ENCODE assay signal across 1 cellular context in genomic region chr13:25463496-25463895, GRCh38.
TF ChIP-seq lines count a peak whose summit lies in the region.

No MANE protein-coding gene starts in this region.

TF ChIP-seq in GM23338, 12 proteins besides CTCF, POLR2A, EP300 and RAD21:
- TF ChIP-seq JUNB (IDR thresholded peaks at IDR 0.05; ENCODE audit: unreplicated experiment) (no peak), CREB1 (CRISPR knock-in tag; IDR thresholded peaks at IDR 0.05; ENCODE audit: low read depth) (no peak), POLR2AphosphoS5 (IDR thresholded peaks at IDR 0.05; ENCODE audit: low read depth) (no peak), ZNF114 (CRISPR knock-in tag; IDR thresholded peaks at IDR 0.05) (no peak), ZNF331 (CRISPR knock-in tag; IDR thresholded peaks at IDR 0.05; ENCODE audit: low read depth) (no peak), ZNF462 (CRISPR knock-in tag; IDR thresholded peaks at IDR 0.05) (no peak), EZH2phosphoT487 (IDR thresholded peaks at IDR 0.05; ENCODE audit: unreplicated experiment) (no peak), EZH2 (IDR thresholded peaks at IDR 0.05; ENCODE audit: low read depth, unreplicated experiment) (no peak), STAT1 (IDR thresholded peaks at IDR 0.05; ENCODE audit: unreplicated experiment) (no peak)
- TF ChIP-seq, protein P1, sequence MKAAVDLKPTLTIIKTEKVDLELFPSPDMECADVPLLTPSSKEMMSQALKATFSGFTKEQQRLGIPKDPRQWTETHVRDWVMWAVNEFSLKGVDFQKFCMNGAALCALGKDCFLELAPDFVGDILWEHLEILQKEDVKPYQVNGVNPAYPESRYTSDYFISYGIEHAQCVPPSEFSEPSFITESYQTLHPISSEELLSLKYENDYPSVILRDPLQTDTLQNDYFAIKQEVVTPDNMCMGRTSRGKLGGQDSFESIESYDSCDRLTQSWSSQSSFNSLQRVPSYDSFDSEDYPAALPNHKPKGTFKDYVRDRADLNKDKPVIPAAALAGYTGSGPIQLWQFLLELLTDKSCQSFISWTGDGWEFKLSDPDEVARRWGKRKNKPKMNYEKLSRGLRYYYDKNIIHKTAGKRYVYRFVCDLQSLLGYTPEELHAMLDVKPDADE (IDR thresholded peaks at IDR 0.05): no peak
